In genomic region chr15:45291822-45292582, GRCh38 we compare ENCODE assay signal across 24 cellular contexts. TPM values are rescaled to one million over a fixed set of nuclear protein-coding genes. Genes with fewer than 3 reads are reported as not detected.
A peak's percentile ranks its signal among the peaks of the same experiment; 100 is the strongest.
DNase-seq lines count a peak whose midpoint lies in the region; ATAC-seq, FAIRE-seq and TF ChIP-seq lines count a peak whose summit lies in the region.
"Had no signal": no experiment of that assay in that cellular context is flagged by ENCODE, and none has a peak within 500 bp of the region (broad histone marks: within the 10 kb centered on the region; RNA-seq: fewer than 3 reads in every experiment).

No MANE protein-coding gene starts in this region.

- TF ChIP-seq POLR2A in HepG2 (IDR thresholded peaks at IDR 0.05; ENCODE audit: insufficient read depth in 1 of 2, low read depth in 2 of 2, low read length in 2 of 2): no peak

- H3K27me3 ChIP-seq in right atrium auricular region: no peaks in the 10 kb centered on the region
- H3K27me3 ChIP-seq in HepG2 (ENCODE audit: control insufficient read depth in 1 of 2, insufficient read depth in 2 of 2, low read length in 2 of 2): no peaks in the 10 kb centered on the region
- no peaks in the 10 kb centered on the region for H3K27me3 ChIP-seq in dorsolateral prefrontal cortex

- no peaks in the 10 kb centered on the region for H3K9me3 ChIP-seq in right atrium auricular region
- H3K9me3 ChIP-seq in HepG2 (ENCODE audit: low read length): no peaks in the 10 kb centered on the region
- H3K9me3 ChIP-seq: A549 had no signal

- in situ Hi-C loops in HepG2 (cut with HindIII; ENCODE audit: extremely low pct_ligation_motif_present, low pct_unique_long_range_greater_than_20kb): no loop called here

- H3K4me1 ChIP-seq in right atrium auricular region (peaks cover 0 to 12% of the 10 kb centered on the region in 2 donors), HepG2 (ENCODE audit: insufficient read depth, low read length) (peaks cover 27% of the 10 kb centered on the region)
- H3K4me1 ChIP-seq: A549 had no signal

- POLR2A ChIA-PET in HepG2 (lab: Yijun Ruan, JAX): interaction anchor here (1.4 kb wide), 1 partner anchor 13 kb away, joined by 6 read pairs; no protein-coding TSS in a partner anchor

- no peaks in the 10 kb centered on the region for H3K36me3 ChIP-seq in right atrium auricular region
- no peaks in the 10 kb centered on the region for H3K36me3 ChIP-seq in HepG2 (replicated peaks in 1 of 2; ENCODE audit: control insufficient read depth in 1 of 2, insufficient read depth in 2 of 2, low read length in 2 of 2)

- no peak for TF ChIP-seq EP300 in HepG2 (IDR thresholded peaks at IDR 0.05; ENCODE audit: low read depth in 2 of 2, low read length in 2 of 2)
- TF ChIP-seq EP300 in HepG2 (CRISPR knock-in tag; IDR thresholded peaks at IDR 0.05; ENCODE audit: borderline replicate concordance): no peak

- TF ChIP-seq CTCF in right atrium auricular region (IDR thresholded peaks at IDR 0.05): no peak
- no peak for TF ChIP-seq CTCF in HepG2 (CRISPR knock-in tag; IDR thresholded peaks at IDR 0.05)
- TF ChIP-seq CTCF in dorsolateral prefrontal cortex (IDR thresholded peaks at IDR 0.05 in 54 of 56, conservative IDR thresholded peaks at IDR 0.05 in 2 of 56; ENCODE audit: low read depth in 1 of 56, partially characterized antibody in 56 of 56): no peak

- H2AFZ ChIP-seq in HepG2 (ENCODE audit: low read length): no peak overlapping the region
- H2AFZ ChIP-seq: GM23248 had no signal

- 22% methylated on average over 9 of the region's 9 CpGs for WGBS in HepG2 (ENCODE audit: low lambda C conversion rate)

- CTCF ChIA-PET in HepG2 (lab: Yijun Ruan, JAX; ENCODE audit: low intra/inter-chr PET ratio, low total read pairs): no interaction called here

- no peaks in the 10 kb centered on the region for H3K79me2 ChIP-seq in HepG2 (ENCODE audit: insufficient read depth, low read length)

- TF ChIP-seq RAD21 in HepG2 (CRISPR knock-in tag; IDR thresholded peaks at IDR 0.05): no peak

- peak overlapping the region; percentile 37 for H3K4me2 ChIP-seq in HepG2 (ENCODE audit: low read depth, low read length)
- H3K4me2 ChIP-seq: A549 had no signal

- H3K4me3 ChIP-seq in right atrium auricular region (no peak overlapping the region), HepG2 (replicated peaks in 1 of 3; ENCODE audit: insufficient read depth in 1 of 3, low read depth in 2 of 3, low read length in 3 of 3) (no peak overlapping the region), dorsolateral prefrontal cortex (no peak overlapping the region)
- H3K4me3 ChIP-seq: A549, GM23248 had no signal

- H3K9ac ChIP-seq in HepG2 (ENCODE audit: insufficient read depth, low read depth, low read length): no peak overlapping the region
- H3K9ac ChIP-seq: GM23248 had no signal

- no peak for DNase-seq in Right ventricle myocardium inferior (ENCODE audit: missing footprints)
- DNase-seq in right atrium auricular region (ENCODE audit: low spot score): no peak
- DNase-seq in left cardiac atrium: no peak
- no peak for DNase-seq in HepG2 (ENCODE audit: low spot score)
- DNase-seq in dedifferentiated amniotic fluid mesenchymal stem cell (ENCODE audit: extremely low spot score): no peak
- no peak for DNase-seq in UCSD-AML1 (lab: John Stamatoyannopoulos, UW; ENCODE audit: unreplicated experiment)
- no peak for DNase-seq in dorsolateral prefrontal cortex
- DNase-seq: AML-193; CD4-positive, alpha-beta T cell; DMS153; DMS79; GDM1; GM23248; HCEC 1CT; IMR-90 had no signal

- intact Hi-C loops in Right ventricle myocardium inferior (cut with DNase I): no loop called here
- intact Hi-C loops in left cardiac atrium (cut with DNase I): no loop called here
- intact Hi-C loops in HepG2 (cut with micrococcal nuclease; ENCODE audit: unreplicated experiment): no loop called here
- intact Hi-C loops in dorsolateral prefrontal cortex (cut with DNase I): no loop called here

- BruUV-seq in HepG2 (replicated peaks; lab: Mats Ljungman, UMichigan): no TSS peak

- H3K27ac ChIP-seq in right atrium auricular region: no peak overlapping the region
- H3K27ac ChIP-seq in HepG2 (ENCODE audit: extremely low read length, insufficient read depth, low read length): peak overlapping the region; percentile 33
- H3K27ac ChIP-seq in dorsolateral prefrontal cortex: no peak overlapping the region
- H3K27ac ChIP-seq: 22Rv1, A549, C4-2B, GM23248, HL-60 had no signal

- FAIRE-seq in HepG2 (lab: Jason Lieb, UNC): no peak
- FAIRE-seq: A549, GM12892, GM18507, H54 had no signal

- ATAC-seq in Right ventricle myocardium inferior: peak; percentile 37
- peak; percentile 31 to 34 for ATAC-seq in left cardiac atrium
- no peak; the same call in 2 of the 3 replicates for ATAC-seq in HepG2
- ATAC-seq: A549 had no signal

- H4K20me1 ChIP-seq in HepG2 (ENCODE audit: insufficient read depth, low read length): no peaks in the 10 kb centered on the region

TF ChIP-seq in HepG2, 621 proteins besides CTCF, POLR2A, EP300 and RAD21 (continues in another document):
- no peak for TF ChIP-seq ZNF230 (CRISPR knock-in tag; IDR thresholded peaks at IDR 0.05)
- no peak for TF ChIP-seq SRSF4 (IDR thresholded peaks at IDR 0.05; ENCODE audit: low read depth, low read length, poor library complexity, severe bottlenecking)
- TF ChIP-seq RBM22 (optimal IDR thresholded peaks at IDR 0.05; ENCODE audit: low read length): no peak
- TF ChIP-seq ATF1 (CRISPR knock-in tag; IDR thresholded peaks at IDR 0.05): no peak
- TF ChIP-seq ZNF546 (CRISPR knock-in tag; conservative IDR thresholded peaks at IDR 0.05): no peak
- TF ChIP-seq SOX6 (IDR thresholded peaks at IDR 0.05): no peak
- TF ChIP-seq SOX6 (CRISPR knock-in tag; IDR thresholded peaks at IDR 0.05): peak; percentile 54; the same call in 1 of the 2 replicates
- peak; percentile 45; the same call in 1 of the 2 replicates for TF ChIP-seq ZNF362 (CRISPR knock-in tag; IDR thresholded peaks at IDR 0.05; ENCODE audit: borderline replicate concordance)
- no peak for TF ChIP-seq HHEX (CRISPR knock-in tag; IDR thresholded peaks at IDR 0.05)
- TF ChIP-seq BCL6 (CRISPR knock-in tag; IDR thresholded peaks at IDR 0.05): peak; percentile 45; the same call in 1 of the 2 replicates

RNA-seq across cellular contexts. Expression of gene SLC28A2, which starts 40.0 kb away (rescaled TPM):
- not detected for total RNA-seq in Right ventricle myocardium inferior
- not detected for total RNA-seq in right atrium auricular region
- not detected for total RNA-seq in left cardiac atrium
- 0.08 and 0.11 TPM in 2 replicates for total RNA-seq in HepG2 (2016; rRNA removed; fragmentation: Illumina TruSeq; extraction: Trizol)
- total RNA-seq in HepG2 (2016; cell fraction: cytosol; rRNA removed; fragmentation: Illumina TruSeq; extraction: Trizol; ENCODE audit: low read depth): not detected in 2 replicates
- 0.11 TPM in 1 of 2 replicates, not detected in the other for total RNA-seq in HepG2 (2016; cell fraction: insoluble cytoplasmic fraction; rRNA removed; fragmentation: Illumina TruSeq; extraction: Trizol)
- 0.07 TPM in 1 of 2 replicates, not detected in the other for total RNA-seq in HepG2 (2016; cell fraction: membrane; rRNA removed; fragmentation: Illumina TruSeq; extraction: Trizol)
- total RNA-seq in HepG2 (2016; cell fraction: nucleus; rRNA removed; fragmentation: Illumina TruSeq; extraction: Trizol): 0.12 TPM in 1 of 2 replicates, not detected in the other
- polyA plus RNA-seq in HepG2 (2011; rRNA removed): 0.01 TPM in 1 of 2 replicates, not detected in the other
- 0.01 TPM in 2 replicates for polyA plus RNA-seq in HepG2 (2011; cell fraction: cytosol; rRNA removed)
- not detected in 2 replicates for polyA plus RNA-seq in HepG2 (2011; cell fraction: nucleus; rRNA removed)
- 0.23 and 0.44 TPM in 2 replicates for polyA plus RNA-seq in HepG2 (2012)
- polyA plus RNA-seq in HepG2 (2016; cell fraction: cytosol; fragmentation: Illumina TruSeq; extraction: Trizol; ENCODE audit: low read depth): 0.02 TPM in 1 of 2 replicates, not detected in the other
- polyA plus RNA-seq in HepG2 (2016; cell fraction: insoluble cytoplasmic fraction; fragmentation: Illumina TruSeq; extraction: Trizol; ENCODE audit: low read depth): 0.07 TPM in 1 of 2 replicates, not detected in the other
- not detected in 2 replicates for polyA plus RNA-seq in HepG2 (2016; cell fraction: membrane; fragmentation: Illumina TruSeq; extraction: Trizol; ENCODE audit: low read depth)
- 0.20 TPM in 1 of 2 replicates, not detected in the other for polyA plus RNA-seq in HepG2 (2016; cell fraction: nucleus; fragmentation: Illumina TruSeq; extraction: Trizol; ENCODE audit: insufficient read depth, low read depth)
- 0.06 TPM in 1 of 2 replicates, not detected in the other for polyA minus RNA-seq in HepG2 (2011; rRNA and poly(A)+ RNA removed; ENCODE audit: low replicate concordance)
- not detected in 2 replicates for polyA minus RNA-seq in HepG2 (2011; cell fraction: cytosol; rRNA and poly(A)+ RNA removed)
- polyA minus RNA-seq in HepG2 (2011; cell fraction: nucleus; rRNA and poly(A)+ RNA removed): not detected in 2 replicates
- total RNA-seq in dorsolateral prefrontal cortex: under 1 TPM in 8 of 120 experiments, not detected in 112; 0.09 to 0.76 (median 0.20) TPM
- total RNA-seq: CD4-positive, alpha-beta T cell; Daoy; GM23248; IMR-90 had no signal
- polyA plus RNA-seq: BJ, GM23248, IMR-90 had no signal
